Comparison of ENCODE assay signal across 25 cellular contexts in the genomic region with DNA sequence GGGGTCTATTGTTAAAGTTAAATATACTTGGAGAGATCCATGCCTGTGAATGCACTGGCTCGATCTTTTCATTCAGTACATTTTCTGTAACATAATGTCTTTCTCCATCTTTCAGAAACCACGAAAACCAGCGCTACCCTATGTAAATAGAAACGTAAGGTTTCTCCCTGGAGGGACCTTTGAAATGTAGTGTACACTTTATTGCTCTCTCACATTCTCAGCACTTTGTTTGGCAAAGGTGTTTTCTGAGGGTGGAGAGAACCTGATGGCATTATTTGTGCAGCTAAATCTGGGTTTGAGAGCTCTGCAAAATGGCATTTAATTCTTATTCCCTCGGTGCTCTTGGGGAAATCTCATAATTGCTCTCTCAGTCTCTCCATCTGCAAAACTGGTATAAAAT.
"Had no signal": no experiment of that assay in that cellular context is flagged by ENCODE, and none has a peak within 500 bp of the region (broad histone marks: within the 10 kb centered on the region; RNA-seq: fewer than 3 reads in every experiment).

No MANE protein-coding gene starts in this region.

- H3K4me3 ChIP-seq: colonic mucosa, esophagus squamous epithelium, gastrocnemius medialis, heart right ventricle, left lung, lower lobe of right lung had no signal

- H3K36me3 ChIP-seq: colonic mucosa, esophagus squamous epithelium, gastrocnemius medialis, heart right ventricle, left lung, lower lobe of right lung had no signal

- H3K27ac ChIP-seq: colonic mucosa, epithelial cell of prostate, esophagus squamous epithelium, gastrocnemius medialis, heart right ventricle, left lung, lower lobe of right lung had no signal

- H3K4me1 ChIP-seq: colonic mucosa, esophagus squamous epithelium, gastrocnemius medialis, heart right ventricle, left lung, lower lobe of right lung had no signal

- H3K27me3 ChIP-seq: colonic mucosa, esophagus squamous epithelium, gastrocnemius medialis, left lung had no signal

- H3K9me3 ChIP-seq: colonic mucosa, esophagus squamous epithelium, gastrocnemius medialis, left lung, lower lobe of right lung had no signal

- ATAC-seq: effector memory CD8-positive, alpha-beta T cell; esophagus mucosa; gastrocnemius medialis; heart right ventricle; left lung; left ventricle myocardium superior; lower lobe of right lung; naive thymus-derived CD4-positive, alpha-beta T cell had no signal

- DNase-seq: colonic mucosa; cortex of kidney; effector CD8-positive, alpha-beta T cell; effector memory CD8-positive, alpha-beta T cell; endodermal cell; erythroblast; esophagus squamous epithelium; foreskin fibroblast; foreskin melanocyte; gastrocnemius medialis; glutamatergic neuron; head of caudate nucleus; heart right ventricle; hypothalamus; immature natural killer cell; islet precursor cell; kidney; kidney glomerular epithelial cell; left lung; left ventricle myocardium superior; lower lobe of right lung; mesenchymal stem cell; naive thymus-derived CD4-positive, alpha-beta T cell had no signal
